In genomic region chr7:101363734-101364374, GRCh38 we compare ENCODE assay signal across 1 cellular context.
A peak's percentile ranks its signal among the peaks of the same experiment; 100 is the strongest.
TF ChIP-seq lines count a peak whose summit lies in the region.

No MANE protein-coding gene starts in this region.

TF ChIP-seq in HEK293, 187 proteins besides CTCF, POLR2A, EP300 and RAD21 (continued from another document and continues in another):
- peak; percentile 62 for TF ChIP-seq HIC1 (tag by site-specific recombination; IDR thresholded peaks at IDR 0.05)
- TF ChIP-seq ZXDB (tag by site-specific recombination; IDR thresholded peaks at IDR 0.05) = peak; percentile 77
- TF ChIP-seq, protein P1, sequence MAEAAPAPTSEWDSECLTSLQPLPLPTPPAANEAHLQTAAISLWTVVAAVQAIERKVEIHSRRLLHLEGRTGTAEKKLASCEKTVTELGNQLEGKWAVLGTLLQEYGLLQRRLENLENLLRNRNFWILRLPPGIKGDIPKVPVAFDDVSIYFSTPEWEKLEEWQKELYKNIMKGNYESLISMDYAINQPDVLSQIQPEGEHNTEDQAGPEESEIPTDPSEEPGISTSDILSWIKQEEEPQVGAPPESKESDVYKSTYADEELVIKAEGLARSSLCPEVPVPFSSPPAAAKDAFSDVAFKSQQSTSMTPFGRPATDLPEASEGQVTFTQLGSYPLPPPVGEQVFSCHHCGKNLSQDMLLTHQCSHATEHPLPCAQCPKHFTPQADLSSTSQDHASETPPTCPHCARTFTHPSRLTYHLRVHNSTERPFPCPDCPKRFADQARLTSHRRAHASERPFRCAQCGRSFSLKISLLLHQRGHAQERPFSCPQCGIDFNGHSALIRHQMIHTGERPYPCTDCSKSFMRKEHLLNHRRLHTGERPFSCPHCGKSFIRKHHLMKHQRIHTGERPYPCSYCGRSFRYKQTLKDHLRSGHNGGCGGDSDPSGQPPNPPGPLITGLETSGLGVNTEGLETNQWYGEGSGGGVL (tag by site-specific recombination; IDR thresholded peaks at IDR 0.05) = peak; percentile 34; the same call in 1 of the 2 replicates
- TF ChIP-seq PRDM2 (tag by site-specific recombination; IDR thresholded peaks at IDR 0.05; ENCODE audit: borderline replicate concordance) = peak; percentile 91; the same call in 1 of the 2 replicates
- TF ChIP-seq ZBTB17 (tag by site-specific recombination; IDR thresholded peaks at IDR 0.05) = peak; percentile 70
- TF ChIP-seq ZNF768 (tag by site-specific recombination; IDR thresholded peaks at IDR 0.05) = no peak
- TF ChIP-seq ZNF560 (tag by site-specific recombination; IDR thresholded peaks at IDR 0.05; ENCODE audit: borderline replicate concordance) = no peak
- peak; percentile 97 for TF ChIP-seq BCL11A (tag by site-specific recombination; IDR thresholded peaks at IDR 0.05; ENCODE audit: low read depth)
- peak; percentile 78; the same call in 1 of the 2 replicates for TF ChIP-seq ZBTB6 (tag by site-specific recombination; IDR thresholded peaks at IDR 0.05)
- no peak for TF ChIP-seq ZNF132 (tag by site-specific recombination; IDR thresholded peaks at IDR 0.05; ENCODE audit: borderline replicate concordance)
- TF ChIP-seq ZNF639 (tag by site-specific recombination; IDR thresholded peaks at IDR 0.05) = 0 out of 2 replicates have a peak, but pooled peaks have one; percentile 23
- TF ChIP-seq, protein P2, sequence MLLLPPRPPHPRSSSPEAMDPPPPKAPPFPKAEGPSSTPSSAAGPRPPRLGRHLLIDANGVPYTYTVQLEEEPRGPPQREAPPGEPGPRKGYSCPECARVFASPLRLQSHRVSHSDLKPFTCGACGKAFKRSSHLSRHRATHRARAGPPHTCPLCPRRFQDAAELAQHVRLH (tag by site-specific recombination; IDR thresholded peaks at IDR 0.05) = 0 out of 2 replicates have a peak, but pooled peaks have one; percentile 18
- peak; percentile 57 for TF ChIP-seq ZNF335 (tag by site-specific recombination; conservative IDR thresholded peaks at IDR 0.05)
- TF ChIP-seq KLF8 (tag by site-specific recombination; IDR thresholded peaks at IDR 0.05) = peak; percentile 28; the same call in 1 of the 2 replicates
- no peak for TF ChIP-seq ZNF140 (tag by site-specific recombination; IDR thresholded peaks at IDR 0.05)
- TF ChIP-seq SP2 (tag by site-specific recombination; IDR thresholded peaks at IDR 0.05) = no peak
- TF ChIP-seq ZBTB10 (tag by site-specific recombination; IDR thresholded peaks at IDR 0.05) = peak; percentile 96
- TF ChIP-seq ZNF791 (tag by site-specific recombination; IDR thresholded peaks at IDR 0.05) = no peak
- TF ChIP-seq ZNF837 (tag by site-specific recombination; IDR thresholded peaks at IDR 0.05) = no peak
- no peak for TF ChIP-seq ZNF529 (tag by site-specific recombination; IDR thresholded peaks at IDR 0.05; ENCODE audit: insufficient replicate concordance)
- TF ChIP-seq, protein P3, sequence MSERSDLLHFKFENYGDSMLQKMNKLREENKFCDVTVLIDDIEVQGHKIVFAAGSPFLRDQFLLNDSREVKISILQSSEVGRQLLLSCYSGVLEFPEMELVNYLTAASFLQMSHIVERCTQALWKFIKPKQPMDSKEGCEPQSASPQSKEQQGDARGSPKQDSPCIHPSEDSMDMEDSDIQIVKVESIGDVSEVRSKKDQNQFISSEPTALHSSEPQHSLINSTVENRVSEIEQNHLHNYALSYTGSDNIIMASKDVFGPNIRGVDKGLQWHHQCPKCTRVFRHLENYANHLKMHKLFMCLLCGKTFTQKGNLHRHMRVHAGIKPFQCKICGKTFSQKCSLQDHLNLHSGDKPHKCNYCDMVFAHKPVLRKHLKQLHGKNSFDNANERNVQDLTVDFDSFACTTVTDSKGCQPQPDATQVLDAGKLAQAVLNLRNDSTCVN (tag by site-specific recombination; optimal IDR thresholded peaks at IDR 0.05) = peak; percentile 77
- TF ChIP-seq SETDB1 (IDR thresholded peaks at IDR 0.05; ENCODE audit: insufficient read length, low read length) = no peak
- peak; percentile 49; the same call in 1 of the 2 replicates for TF ChIP-seq ZNF394 (tag by site-specific recombination; IDR thresholded peaks at IDR 0.05; ENCODE audit: borderline replicate concordance)
- peak; percentile 67; the same call in 1 of the 2 replicates for TF ChIP-seq SP7 (tag by site-specific recombination; IDR thresholded peaks at IDR 0.05)
- TF ChIP-seq ZBTB20 (tag by site-specific recombination; IDR thresholded peaks at IDR 0.05) = peak; percentile 97
- peak; percentile 88; the same call in 1 of the 2 replicates for TF ChIP-seq ZNF501 (tag by site-specific recombination; IDR thresholded peaks at IDR 0.05)
- TF ChIP-seq GLIS1 (tag by site-specific recombination; IDR thresholded peaks at IDR 0.05) = peak; percentile 43; the same call in 1 of the 2 replicates
- TF ChIP-seq KLF17 (tag by site-specific recombination; IDR thresholded peaks at IDR 0.05) = 0 out of 2 replicates have a peak, but pooled peaks have one; percentile 65
- peak; percentile 62; the same call in 1 of the 2 replicates for TF ChIP-seq ZNF629 (tag by site-specific recombination; IDR thresholded peaks at IDR 0.05)
- TF ChIP-seq ZNF324 (tag by site-specific recombination; IDR thresholded peaks at IDR 0.05) = no peak; the same call in 1 of the 2 replicates
- TF ChIP-seq ZNF621 (tag by site-specific recombination; IDR thresholded peaks at IDR 0.05) = no peak
- TF ChIP-seq OVOL3 (tag by site-specific recombination; IDR thresholded peaks at IDR 0.05) = no peak
- TF ChIP-seq ZNF610 (tag by site-specific recombination; IDR thresholded peaks at IDR 0.05; ENCODE audit: borderline replicate concordance) = peak; percentile 88; the same call in 1 of the 2 replicates
- TF ChIP-seq ZSCAN30 (tag by site-specific recombination; IDR thresholded peaks at IDR 0.05) = peak; percentile 72; the same call in 1 of the 2 replicates
- peak; percentile 93 for TF ChIP-seq ZFP37 (tag by site-specific recombination; IDR thresholded peaks at IDR 0.05)
- TF ChIP-seq ZNF600 (tag by site-specific recombination; IDR thresholded peaks at IDR 0.05) = peak; percentile 88
- TF ChIP-seq, protein P4, sequence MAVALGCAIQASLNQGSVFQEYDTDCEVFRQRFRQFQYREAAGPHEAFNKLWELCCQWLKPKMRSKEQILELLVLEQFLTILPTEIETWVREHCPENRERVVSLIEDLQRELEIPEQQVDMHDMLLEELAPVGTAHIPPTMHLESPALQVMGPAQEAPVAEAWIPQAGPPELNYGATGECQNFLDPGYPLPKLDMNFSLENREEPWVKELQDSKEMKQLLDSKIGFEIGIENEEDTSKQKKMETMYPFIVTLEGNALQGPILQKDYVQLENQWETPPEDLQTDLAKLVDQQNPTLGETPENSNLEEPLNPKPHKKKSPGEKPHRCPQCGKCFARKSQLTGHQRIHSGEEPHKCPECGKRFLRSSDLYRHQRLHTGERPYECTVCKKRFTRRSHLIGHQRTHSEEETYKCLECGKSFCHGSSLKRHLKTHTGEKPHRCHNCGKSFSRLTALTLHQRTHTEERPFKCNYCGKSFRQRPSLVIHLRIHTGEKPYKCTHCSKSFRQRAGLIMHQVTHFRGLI (tag by site-specific recombination; IDR thresholded peaks at IDR 0.05) = peak; percentile 43; the same call in 1 of the 2 replicates
